In the genomic region with DNA sequence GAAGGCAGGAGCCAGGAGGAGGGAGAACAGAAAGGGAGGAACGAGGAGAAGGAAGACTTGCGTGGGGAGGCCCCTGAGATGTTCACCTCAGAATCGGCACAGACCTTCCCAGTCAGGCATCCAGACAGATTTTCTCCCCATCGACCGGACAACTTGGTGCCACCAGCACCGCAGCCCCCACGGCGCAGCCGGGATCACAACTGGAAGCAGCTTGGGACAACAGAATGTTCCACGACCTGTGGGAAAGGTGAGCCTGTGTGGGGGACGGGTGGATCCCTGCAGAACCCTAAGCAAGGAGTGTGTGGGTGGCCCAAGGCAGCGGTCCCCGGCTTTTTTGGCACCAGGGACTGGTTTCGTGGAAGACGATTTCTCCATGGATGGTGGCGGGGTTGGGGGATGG, we compare ENCODE assay signal across 4 cellular contexts.
"Had no signal": no experiment of that assay in that cellular context is flagged by ENCODE, and none has a peak within 500 bp of the region (broad histone marks: within the 10 kb centered on the region; RNA-seq: fewer than 3 reads in every experiment).

No MANE protein-coding gene starts in this region.

- ATAC-seq: GM23338 had no signal

- H3K27ac Mint-ChIP-seq: GM23338, H9 had no signal

- H3K9me3 Mint-ChIP-seq: GM23338, H9 had no signal

- H3K4me3 Mint-ChIP-seq: GM23338, H9 had no signal

- H2AFZ ChIP-seq: GM23338 had no signal

- DNase-seq: H9, HCEC 1CT, IMR-90 had no signal

- H3K4me2 ChIP-seq: GM23338 had no signal

- H3K4me3 ChIP-seq: GM23338 had no signal

- H3K4me1 Mint-ChIP-seq: GM23338, H9 had no signal
